25 cellular contexts compared by ENCODE assay signal in genomic region chr2:1789610-1790009, GRCh38. TPM values are rescaled to one million over a fixed set of nuclear protein-coding genes. Genes with fewer than 3 reads are reported as not detected.
A peak's percentile ranks its signal among the peaks of the same experiment; 100 is the strongest.
DNase-seq lines count a peak whose midpoint lies in the region; ATAC-seq and TF ChIP-seq lines count a peak whose summit lies in the region.
"Had no signal": no experiment of that assay in that cellular context is flagged by ENCODE, and none has a peak within 500 bp of the region (broad histone marks: within the 10 kb centered on the region; RNA-seq: fewer than 3 reads in every experiment).

No MANE protein-coding gene starts in this region.

- H3K4me3 Mint-ChIP-seq in HFFc6 (no peak overlapping the region), WTC11 (no peak overlapping the region), neural progenitor cell (no peak overlapping the region)
- H3K4me3 Mint-ChIP-seq: activated CD4-positive, alpha-beta T cell treated with anti-CD3 and anti-CD28 coated beads, Interleukin-2, amount 10 ng/mL, durations not matched to agents 7 days and 5 days; activated T-cell treated with anti-CD3 and anti-CD28 coated beads, Interleukin-2, amount 50 U/mL, for 24 hours; CD4-positive, CD25-positive, alpha-beta regulatory T cell; natural killer cell treated with Interleukin-12 subunit alpha and Interleukin-12 subunit beta and Interleukin-15 and Interleukin-18, amount 100 ng/mL, for 72 hours had no signal

- H3K4me2 ChIP-seq in BLaER1 (peak overlapping the region; percentile 96), neural progenitor cell (no peak overlapping the region)

- POLR2A ChIA-PET in WTC11 (lab: Charles Lee): no interaction called here

- no peaks in the 10 kb centered on the region for H3K36me3 ChIP-seq in BLaER1
- no peaks in the 10 kb centered on the region for H3K36me3 ChIP-seq in neural progenitor cell
- H3K36me3 ChIP-seq in gastroesophageal sphincter: no peaks in the 10 kb centered on the region
- H3K36me3 ChIP-seq: adrenal gland had no signal

- H3F3A ChIP-seq in neural progenitor cell (ENCODE audit: low read depth): no peaks in the 10 kb centered on the region

- H3K9ac ChIP-seq in BLaER1 (peak overlapping the region; percentile 94), neural progenitor cell (no peak overlapping the region)

- H3K36me3 Mint-ChIP-seq in HFFc6 (ENCODE audit: low read depth) (no peaks in the 10 kb centered on the region), WTC11 (no peaks in the 10 kb centered on the region), neural progenitor cell (peaks cover 1% of the 10 kb centered on the region)
- H3K36me3 Mint-ChIP-seq: CD4-positive, CD25-positive, alpha-beta regulatory T cell; natural killer cell treated with Interleukin-12 subunit alpha and Interleukin-12 subunit beta and Interleukin-15 and Interleukin-18, amount 100 ng/mL, for 72 hours had no signal

- H3K27ac ChIP-seq in BLaER1 (peak overlapping the region; percentile 98), neural progenitor cell (no peak overlapping the region), gastroesophageal sphincter (no peak overlapping the region)
- H3K27ac ChIP-seq: adrenal gland, body of pancreas had no signal

- intact Hi-C loops in head of caudate nucleus (cut with DNase I): no loop called here

- no peak for DNase-seq in HFFc6
- DNase-seq in WTC11 (ENCODE audit: low spot score): no peak
- no peak for DNase-seq in neural progenitor cell (ENCODE audit: low spot score)
- no peak for DNase-seq in head of caudate nucleus
- no peak for DNase-seq in H4 (ENCODE audit: low spot score)
- DNase-seq: activated CD4-positive, alpha-beta T cell treated with anti-CD3 and anti-CD28 coated beads, Interleukin-2, amount 10 ng/mL, durations not matched to agents 7 days and 5 days; activated naive CD4-positive, alpha-beta T cell; activated T-cell treated with anti-CD3 and anti-CD28 coated beads, Interleukin-2, amount 50 U/mL, for 24 hours; adrenal gland; body of pancreas; CD4-positive, CD25-positive, alpha-beta regulatory T cell; glutamatergic neuron; MM.1S; mucosa of descending colon; NCI-H2029; NCI-H2227 treated with DMSO at 0.1 percent for 48 hours; NCI-H526 treated with DMSO at 0.1 percent for 48 hours; right cardiac atrium; stimulated activated CD4-positive, alpha-beta T cell treated with anti-CD3 and anti-CD28 coated beads, Interleukin-2, amount 100 ng/mL, for 24 hours; trophoblast cell had no signal

- H4K20me1 ChIP-seq in BLaER1: no peaks in the 10 kb centered on the region
- H4K20me1 ChIP-seq in neural progenitor cell (ENCODE audit: low read depth): no peaks in the 10 kb centered on the region

- no peaks in the 10 kb centered on the region for H3K79me2 ChIP-seq in neural progenitor cell (ENCODE audit: low read depth)

- H3K4me3 ChIP-seq in BLaER1 (peak overlapping the region; percentile 72; the same call in 1 of the 2 replicates), neural progenitor cell (no peak overlapping the region), gastroesophageal sphincter (no peak overlapping the region)
- H3K4me3 ChIP-seq: adrenal gland, body of pancreas, lung, mucosa of descending colon had no signal

- CTCF ChIA-PET in WTC11 (lab: Charles Lee): interaction anchor here (0.6 to 1.1 kb wide), 13 partner anchors 9 to 164 kb away, joined by 3 to 6 read pairs (median 3); no protein-coding TSS in a partner anchor

- WGBS in gastroesophageal sphincter (ENCODE audit: low coverage in 1 of 2), 2 donors: 89 to 93% methylated on average over 10 to 11 of the region's 11 CpGs

- H3K9me3 ChIP-seq in BLaER1: no peaks in the 10 kb centered on the region
- H3K9me3 ChIP-seq in neural progenitor cell (ENCODE audit: low read depth): no peaks in the 10 kb centered on the region
- H3K9me3 ChIP-seq in gastroesophageal sphincter: no peaks in the 10 kb centered on the region
- H3K9me3 ChIP-seq: adrenal gland, body of pancreas, mucosa of descending colon had no signal

- no peak for ATAC-seq in WTC11
- ATAC-seq in gastroesophageal sphincter: no peak
- ATAC-seq in HG02763 (IDR thresholded peaks at IDR 0.05; ENCODE audit: unreplicated experiment): no peak
- ATAC-seq: body of pancreas; mucosa of descending colon; natural killer cell treated with Interleukin-12 subunit alpha and Interleukin-12 subunit beta and Interleukin-15 and Interleukin-18, amount 100 ng/mL, for 72 hours; right cardiac atrium had no signal

- TF ChIP-seq CTCF in HFFc6 (IDR thresholded peaks at IDR 0.05) (peak; percentile 52), WTC11 (IDR thresholded peaks at IDR 0.05) (peak; percentile 40; the same call in 1 of the 2 replicates), neural progenitor cell (IDR thresholded peaks at IDR 0.05) (peak; percentile 44), gastroesophageal sphincter (IDR thresholded peaks at IDR 0.05) (no peak)

- H3K4me1 ChIP-seq in BLaER1: peaks cover 82% of the 10 kb centered on the region
- H3K4me1 ChIP-seq in neural progenitor cell: peaks cover 13% of the 10 kb centered on the region
- H3K4me1 ChIP-seq in gastroesophageal sphincter: peaks cover 0 to 22% (median 0%) of the 10 kb centered on the region in 3 donors
- H3K4me1 ChIP-seq: adrenal gland, body of pancreas had no signal

- H3K4me1 Mint-ChIP-seq in HFFc6 (ENCODE audit: low read depth): peaks cover 25% of the 10 kb centered on the region
- H3K4me1 Mint-ChIP-seq in WTC11: peaks cover 13% of the 10 kb centered on the region
- peaks cover 17% of the 10 kb centered on the region for H3K4me1 Mint-ChIP-seq in neural progenitor cell
- H3K4me1 Mint-ChIP-seq: activated CD4-positive, alpha-beta T cell treated with anti-CD3 and anti-CD28 coated beads, Interleukin-2, amount 10 ng/mL, durations not matched to agents 7 days and 5 days; CD4-positive, CD25-positive, alpha-beta regulatory T cell had no signal

- no peak overlapping the region for H3K27ac Mint-ChIP-seq in HFFc6
- no peak overlapping the region for H3K27ac Mint-ChIP-seq in WTC11
- no peak overlapping the region for H3K27ac Mint-ChIP-seq in neural progenitor cell
- H3K27ac Mint-ChIP-seq: activated CD4-positive, alpha-beta T cell treated with anti-CD3 and anti-CD28 coated beads, Interleukin-2, amount 10 ng/mL, durations not matched to agents 7 days and 5 days; activated T-cell treated with anti-CD3 and anti-CD28 coated beads, Interleukin-2, amount 50 U/mL, for 24 hours; CD4-positive, CD25-positive, alpha-beta regulatory T cell; natural killer cell treated with Interleukin-12 subunit alpha and Interleukin-12 subunit beta and Interleukin-15 and Interleukin-18, amount 100 ng/mL, for 72 hours had no signal

- H3K27me3 ChIP-seq in BLaER1 (no peaks in the 10 kb centered on the region), neural progenitor cell (no peaks in the 10 kb centered on the region), gastroesophageal sphincter (no peaks in the 10 kb centered on the region)
- H3K27me3 ChIP-seq: adrenal gland, body of pancreas had no signal

- H2AFZ ChIP-seq in neural progenitor cell (replicated peaks): no peak overlapping the region

- H3K9me3 Mint-ChIP-seq in HFFc6 (no peaks in the 10 kb centered on the region), WTC11 (no peaks in the 10 kb centered on the region), neural progenitor cell (peaks cover 2% of the 10 kb centered on the region)
- H3K9me3 Mint-ChIP-seq: activated CD4-positive, alpha-beta T cell treated with anti-CD3 and anti-CD28 coated beads, Interleukin-2, amount 10 ng/mL, durations not matched to agents 7 days and 5 days; activated T-cell treated with anti-CD3 and anti-CD28 coated beads, Interleukin-2, amount 50 U/mL, for 24 hours; natural killer cell treated with Interleukin-12 subunit alpha and Interleukin-12 subunit beta and Interleukin-15 and Interleukin-18, amount 100 ng/mL, for 72 hours had no signal

- TF ChIP-seq POLR2A in gastroesophageal sphincter (IDR thresholded peaks at IDR 0.05): no peak

- no peak for TF ChIP-seq EP300 in gastroesophageal sphincter (IDR thresholded peaks at IDR 0.05)

- H3K27me3 Mint-ChIP-seq in HFFc6 (ENCODE audit: insufficient read depth) (peaks cover 4% of the 10 kb centered on the region), WTC11 (ENCODE audit: low read depth) (no peaks in the 10 kb centered on the region; the same call in 1 of the 2 replicates), neural progenitor cell (ENCODE audit: insufficient read depth, low read depth) (peaks cover 6% of the 10 kb centered on the region)

TF ChIP-seq in WTC11, 78 proteins besides CTCF, POLR2A, EP300 and RAD21 (continues in another document):
- TF ChIP-seq ZNF416 (CRISPR knock-in tag; IDR thresholded peaks at IDR 0.05) (no peak), GABPB1 (CRISPR knock-in tag; IDR thresholded peaks at IDR 0.05) (no peak), ZNF423 (CRISPR knock-in tag; IDR thresholded peaks at IDR 0.05) (no peak), CREM (CRISPR knock-in tag; IDR thresholded peaks at IDR 0.05) (no peak), ZSCAN18 (CRISPR knock-in tag; IDR thresholded peaks at IDR 0.05) (no peak), E2F4 (CRISPR knock-in tag; IDR thresholded peaks at IDR 0.05; ENCODE audit: borderline replicate concordance, low read depth) (no peak), IRF2 (CRISPR knock-in tag; IDR thresholded peaks at IDR 0.05; ENCODE audit: borderline replicate concordance, low read depth) (no peak), KAT7 (CRISPR knock-in tag; IDR thresholded peaks at IDR 0.05; ENCODE audit: borderline replicate concordance) (no peak)

RNA-seq across cellular contexts. Expression of gene PXDN, which starts 45.3 kb away (rescaled TPM):
- 100 to 1,000 TPM; 283 to 403 (median 323) TPM for total RNA-seq in HFFc6 (2021; fragmentation: NEBNext Ultra II Directional; extraction: Animal tissue kit (Norgen Biotek cat#: 25700))
- total RNA-seq in WTC11 (2021): 146 to 166 TPM (median 157 TPM) in 3 replicates
- total RNA-seq in neural progenitor cell (ENCODE audit: low replicate concordance): 118 and 128 TPM in 2 replicates
- total RNA-seq in gastroesophageal sphincter: 10 to 100 TPM; 19.9 to 95.9 (median 60.9) TPM
- total RNA-seq in H4 (2014; rRNA removed; shearing (Covaris generic)): 147 and 171 TPM in 2 replicates

Comparison
In these comparisons a context has a peak if more than half of its experiments do, and no peak if none do; other contexts are left out.
1. CTCF ChIP-seq: peak in HFFc6 (single experiment), WTC11 (single experiment) and neural progenitor cell (single experiment); none in gastroesophageal sphincter (0 of 4).